In the genomic region with DNA sequence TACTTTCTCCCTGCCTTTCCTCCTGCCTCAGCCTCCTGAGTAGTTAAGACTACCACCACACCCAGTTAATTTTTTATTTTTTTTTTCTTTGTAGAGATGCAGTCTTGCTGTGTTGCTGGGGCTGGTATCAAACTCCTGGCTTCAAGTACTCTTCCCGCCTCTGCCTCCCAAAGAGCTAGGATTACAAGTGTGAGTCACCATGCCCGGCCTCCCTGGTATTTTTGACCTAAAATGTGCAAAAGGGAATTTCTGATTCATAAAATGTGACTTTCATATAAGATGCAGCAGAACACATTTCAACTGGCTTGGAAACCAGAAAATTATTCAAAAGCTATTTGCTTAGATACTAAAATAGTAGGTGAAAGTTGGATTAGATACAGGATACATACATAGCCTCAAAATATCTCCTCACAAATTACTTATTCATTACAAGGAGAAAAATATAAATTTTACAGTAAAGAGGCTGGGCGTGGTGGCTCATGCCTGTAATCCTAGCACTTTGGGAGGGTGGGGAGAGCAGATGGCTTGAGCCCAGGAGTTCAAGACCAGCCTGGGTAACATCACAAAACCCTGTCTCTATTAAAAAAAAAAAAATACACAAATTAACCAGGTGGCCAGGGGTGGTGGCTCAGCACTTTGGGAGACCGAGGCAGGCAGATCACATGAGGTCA, we compare ENCODE assay signal across 11 cellular contexts. TPM values are rescaled to one million over a fixed set of nuclear protein-coding genes. Genes with fewer than 3 reads are reported as not detected.
DNase-seq lines count a peak whose midpoint lies in the region; ATAC-seq and TF ChIP-seq lines count a peak whose summit lies in the region.
"Had no signal": no experiment of that assay in that cellular context is flagged by ENCODE, and none has a peak within 500 bp of the region (broad histone marks: within the 10 kb centered on the region; RNA-seq: fewer than 3 reads in every experiment).

No MANE protein-coding gene starts in this region.

- no TSS peak for BruUV-seq in MCF 10A (replicated peaks; lab: Mats Ljungman, UMichigan)

- WGBS in adrenal gland, 4 donors, result 78 to 84% (median 80%) methylated on average over 4 of the region's 4 CpGs

- H3K27me3 Mint-ChIP-seq in MCF 10A (ENCODE audit: insufficient read depth, unreplicated experiment), result no peaks in the 10 kb centered on the region
- H3K27me3 Mint-ChIP-seq: B cell had no signal

- peaks cover 15% of the 10 kb centered on the region for H3K4me1 Mint-ChIP-seq in MCF 10A (ENCODE audit: insufficient read depth, unreplicated experiment)

- H3K4me3 Mint-ChIP-seq in MCF 10A (ENCODE audit: unreplicated experiment), result no peak overlapping the region
- H3K4me3 Mint-ChIP-seq: B cell had no signal

- H3K4me3 ChIP-seq in breast epithelium, result no peak overlapping the region
- H3K4me3 ChIP-seq in adrenal gland, result no peak overlapping the region
- H3K4me3 ChIP-seq: cardiac muscle cell, testis had no signal

- H3K9me3 ChIP-seq in breast epithelium (no peaks in the 10 kb centered on the region), adrenal gland (replicated peaks in 1 of 3) (no peaks in the 10 kb centered on the region)
- H3K9me3 ChIP-seq: testis had no signal

- peak overlapping the region; percentile 19 for H3K27ac Mint-ChIP-seq in MCF 10A (ENCODE audit: low read depth, unreplicated experiment)
- H3K27ac Mint-ChIP-seq: B cell had no signal

- H3K27me3 ChIP-seq in breast epithelium (no peaks in the 10 kb centered on the region), adrenal gland (no peaks in the 10 kb centered on the region)
- H3K27me3 ChIP-seq: cardiac muscle cell, testis had no signal

- CTCF ChIA-PET in MCF 10A (lab: Yijun Ruan, JAX), result interaction anchor here (0.8 kb wide), 1 partner anchor 9 kb away, joined by 6 read pairs; no protein-coding TSS in a partner anchor

- no peaks in the 10 kb centered on the region for H3K9me3 Mint-ChIP-seq in MCF 10A (ENCODE audit: unreplicated experiment)

- POLR2A ChIA-PET in MCF 10A (lab: Yijun Ruan, JAX), result interaction anchor here (0.7 to 1.1 kb wide), 2 partner anchors 23 to 60 kb away, joined by 3 read pairs; no protein-coding TSS in a partner anchor

- DNase-seq in MCF 10A (ENCODE audit: unreplicated experiment) (peak; percentile 60), breast epithelium (ENCODE audit: low spot score in 2 of 2) (no peak), adrenal gland (peak in 5 of 7 donors; percentile 25 to 64 (median 44)), head of caudate nucleus (peak in 32 of 42 donors; percentile 6 to 80 (median 38)), NCI-H187 (lab: John Stamatoyannopoulos, UW) (no peak)
- no peak for DNase-seq in activated T-cell treated with anti-CD3 and anti-CD28 coated beads, Interleukin-2, amount 50 U/mL, for 48 hours
- DNase-seq: testis had no signal

- ATAC-seq in HG03442 (IDR thresholded peaks at IDR 0.05; ENCODE audit: unreplicated experiment) (no peak), GM18858 (IDR thresholded peaks at IDR 0.05; ENCODE audit: unreplicated experiment) (no peak)

- intact Hi-C loops in MCF 10A (cut with micrococcal nuclease) (no loop called here), breast epithelium (cut with DNase I; ENCODE audit: low total_unique reads) (no loop called here), adrenal gland (cut with DNase I) (no loop called here), head of caudate nucleus (cut with DNase I) (no loop called here)

- peaks cover 12% of the 10 kb centered on the region for H3K36me3 Mint-ChIP-seq in MCF 10A (ENCODE audit: insufficient read depth, unreplicated experiment)

- no peak overlapping the region for H3K27ac ChIP-seq in breast epithelium
- no peak overlapping the region for H3K27ac ChIP-seq in adrenal gland
- H3K27ac ChIP-seq: cardiac muscle cell, testis had no signal

- H3K4me1 ChIP-seq in breast epithelium (no peaks in the 10 kb centered on the region), adrenal gland (replicated peaks in 1 of 2) (peaks cover 0 to 5% of the 10 kb centered on the region in 2 donors)
- H3K4me1 ChIP-seq: testis had no signal

- TF ChIP-seq CTCF in MCF 10A (IDR thresholded peaks at IDR 0.05; ENCODE audit: unreplicated experiment) (no peak), breast epithelium (IDR thresholded peaks at IDR 0.05) (no peak), adrenal gland (IDR thresholded peaks at IDR 0.05) (no peak)

- TF ChIP-seq POLR2A in breast epithelium (IDR thresholded peaks at IDR 0.05), result no peak
- no peak for TF ChIP-seq POLR2A in adrenal gland (IDR thresholded peaks at IDR 0.05)

- H3K36me3 ChIP-seq in breast epithelium (no peaks in the 10 kb centered on the region), adrenal gland (replicated peaks in 1 of 2) (no peaks in the 10 kb centered on the region)
- H3K36me3 ChIP-seq: cardiac muscle cell had no signal

RNA-seq across cellular contexts. Expression of a gene that starts 32.0 kb away (rescaled TPM):
- total RNA-seq in MCF 10A (2022) (217 and 260 TPM in 2 replicates), breast epithelium (100 to 1,000 TPM in 1 of 3 donors, 10 to 100 TPM in 2; 72.0 to 167 (median 99.0) TPM), adrenal gland (100 to 1,000 TPM in 4 of 8 donors, 10 to 100 TPM in 4; 54.3 to 152 (median 101) TPM)
- polyA plus RNA-seq in adrenal gland, result 10 to 100 TPM; 49.2 to 65.1 (median 52.6) TPM

Comparison
In these comparisons a context has a peak if more than half of its experiments do, and no peak if none do; other contexts are left out.
1. DNase-seq: peak in MCF 10A (single experiment), adrenal gland (5 of 7) and head of caudate nucleus (32 of 42); none in breast epithelium (0 of 2), NCI-H187 (0 of 2) and activated T-cell treated with anti-CD3 and anti-CD28 coated beads, Interleukin-2, amount 50 U/mL, for 48 hours (0 of 2).